In genomic region chr4:1746919-1747602, GRCh38 we compare ENCODE assay signal across 1 cellular context.
TF ChIP-seq lines count a peak whose summit lies in the region.

No MANE protein-coding gene starts in this region.

TF ChIP-seq in HepG2, 621 proteins besides CTCF, POLR2A, EP300 and RAD21 (continued from another document and continues in another):
- TF ChIP-seq, protein P1, sequence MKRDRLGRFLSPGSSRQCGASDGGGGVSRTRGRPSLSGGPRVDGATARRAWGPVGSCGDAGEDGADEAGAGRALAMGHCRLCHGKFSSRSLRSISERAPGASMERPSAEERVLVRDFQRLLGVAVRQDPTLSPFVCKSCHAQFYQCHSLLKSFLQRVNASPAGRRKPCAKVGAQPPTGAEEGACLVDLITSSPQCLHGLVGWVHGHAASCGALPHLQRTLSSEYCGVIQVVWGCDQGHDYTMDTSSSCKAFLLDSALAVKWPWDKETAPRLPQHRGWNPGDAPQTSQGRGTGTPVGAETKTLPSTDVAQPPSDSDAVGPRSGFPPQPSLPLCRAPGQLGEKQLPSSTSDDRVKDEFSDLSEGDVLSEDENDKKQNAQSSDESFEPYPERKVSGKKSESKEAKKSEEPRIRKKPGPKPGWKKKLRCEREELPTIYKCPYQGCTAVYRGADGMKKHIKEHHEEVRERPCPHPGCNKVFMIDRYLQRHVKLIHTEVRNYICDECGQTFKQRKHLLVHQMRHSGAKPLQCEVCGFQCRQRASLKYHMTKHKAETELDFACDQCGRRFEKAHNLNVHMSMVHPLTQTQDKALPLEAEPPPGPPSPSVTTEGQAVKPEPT (CRISPR knock-in tag; IDR thresholded peaks at IDR 0.05; ENCODE audit: low read depth), result peak; percentile 67; the same call in 1 of the 2 replicates
- TF ChIP-seq ZNF546 (CRISPR knock-in tag; conservative IDR thresholded peaks at IDR 0.05) (peak; percentile 60), ZNF333 (CRISPR knock-in tag; IDR thresholded peaks at IDR 0.05; ENCODE audit: borderline replicate concordance) (peak; percentile 99; the same call in 1 of the 2 replicates), ZSCAN12 (CRISPR knock-in tag; IDR thresholded peaks at IDR 0.05) (peak; percentile 90), SP1 (IDR thresholded peaks at IDR 0.05) (no peak), SP1 (CRISPR knock-in tag; IDR thresholded peaks at IDR 0.05) (no peak), ATAD3A (CRISPR knock-in tag; IDR thresholded peaks at IDR 0.05) (no peak), ZNF234 (CRISPR knock-in tag; conservative IDR thresholded peaks at IDR 0.05) (no peak), ZNF230 (CRISPR knock-in tag; IDR thresholded peaks at IDR 0.05) (peak; percentile 45), CBX1 (IDR thresholded peaks at IDR 0.05; ENCODE audit: low read depth) (peak; percentile 28), ZNF687 (CRISPR knock-in tag; IDR thresholded peaks at IDR 0.05) (peak; percentile 95), FOXA3 (CRISPR knock-in tag; IDR thresholded peaks at IDR 0.05) (peak; percentile 85), RFX5 (IDR thresholded peaks at IDR 0.05; ENCODE audit: low read depth, low read length) (no peak), CCAR2 (optimal IDR thresholded peaks at IDR 0.05; ENCODE audit: low read depth, low read length) (no peak), ZNF207 (IDR thresholded peaks at IDR 0.05; ENCODE audit: borderline replicate concordance) (no peak), ZNF530 (CRISPR knock-in tag; IDR thresholded peaks at IDR 0.05; ENCODE audit: low read depth) (no peak), MAFG (CRISPR knock-in tag; IDR thresholded peaks at IDR 0.05) (no peak), HIC2 (CRISPR knock-in tag; IDR thresholded peaks at IDR 0.05; ENCODE audit: low read depth) (peak; percentile 99), ZNF878 (CRISPR knock-in tag; IDR thresholded peaks at IDR 0.05) (0 out of 2 replicates have a peak, but pooled peaks have one; percentile 59), FOXJ3 (CRISPR knock-in tag; IDR thresholded peaks at IDR 0.05; ENCODE audit: borderline replicate concordance) (peak; percentile 93), TFE3 (CRISPR knock-in tag; IDR thresholded peaks at IDR 0.05) (peak; percentile 15; the same call in 1 of the 2 replicates), ZNF468 (CRISPR knock-in tag; IDR thresholded peaks at IDR 0.05) (no peak), NR2F6 (IDR thresholded peaks at IDR 0.05) (peak; percentile 67), NR2F6 (CRISPR knock-in tag; IDR thresholded peaks at IDR 0.05) (peak; percentile 82), MTF2 (CRISPR knock-in tag; IDR thresholded peaks at IDR 0.05; ENCODE audit: borderline replicate concordance) (no peak), NFATC3 (CRISPR knock-in tag; IDR thresholded peaks at IDR 0.05) (no peak), SMARCC2 (IDR thresholded peaks at IDR 0.05) (no peak), MAZ (IDR thresholded peaks at IDR 0.05; ENCODE audit: borderline replicate concordance, low read depth, low read length) (no peak), MAZ (CRISPR knock-in tag; IDR thresholded peaks at IDR 0.05; ENCODE audit: low read depth) (peak; percentile 82; the same call in 1 of the 2 replicates), E2F5 (CRISPR knock-in tag; conservative IDR thresholded peaks at IDR 0.05) (no peak), AGO1 (IDR thresholded peaks at IDR 0.05; ENCODE audit: low read depth, low read length, poor library complexity, severe bottlenecking) (peak; percentile 64), SIN3B (IDR thresholded peaks at IDR 0.05; ENCODE audit: low read length) (no peak)
- TF ChIP-seq, protein P2, sequence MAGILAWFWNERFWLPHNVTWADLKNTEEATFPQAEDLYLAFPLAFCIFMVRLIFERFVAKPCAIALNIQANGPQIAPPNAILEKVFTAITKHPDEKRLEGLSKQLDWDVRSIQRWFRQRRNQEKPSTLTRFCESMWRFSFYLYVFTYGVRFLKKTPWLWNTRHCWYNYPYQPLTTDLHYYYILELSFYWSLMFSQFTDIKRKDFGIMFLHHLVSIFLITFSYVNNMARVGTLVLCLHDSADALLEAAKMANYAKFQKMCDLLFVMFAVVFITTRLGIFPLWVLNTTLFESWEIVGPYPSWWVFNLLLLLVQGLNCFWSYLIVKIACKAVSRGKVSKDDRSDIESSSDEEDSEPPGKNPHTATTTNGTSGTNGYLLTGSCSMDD (CRISPR knock-in tag; IDR thresholded peaks at IDR 0.05), result 0 out of 2 replicates have a peak, but pooled peaks have one; percentile 54
- TF ChIP-seq, protein P3, sequence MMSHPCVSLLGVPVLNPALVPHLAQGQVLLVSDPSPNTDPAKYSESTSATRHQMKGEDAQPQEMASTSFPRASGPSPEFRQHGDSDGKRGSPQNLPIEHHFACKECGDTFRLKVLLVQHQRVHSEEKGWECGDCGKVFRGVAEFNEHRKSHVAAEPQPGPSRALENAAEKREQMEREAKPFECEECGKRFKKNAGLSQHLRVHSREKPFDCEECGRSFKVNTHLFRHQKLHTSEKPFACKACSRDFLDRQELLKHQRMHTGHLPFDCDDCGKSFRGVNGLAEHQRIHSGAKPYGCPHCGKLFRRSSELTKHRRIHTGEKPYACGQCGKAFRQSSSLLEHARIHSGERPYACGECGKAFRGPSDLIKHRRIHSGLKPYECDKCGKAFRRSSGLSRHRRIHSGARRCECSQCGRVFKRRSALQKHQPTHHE (CRISPR knock-in tag; IDR thresholded peaks at IDR 0.05; ENCODE audit: borderline replicate concordance), result 0 out of 2 replicates have a peak, but pooled peaks have one; percentile 16
- TF ChIP-seq, protein P4, sequence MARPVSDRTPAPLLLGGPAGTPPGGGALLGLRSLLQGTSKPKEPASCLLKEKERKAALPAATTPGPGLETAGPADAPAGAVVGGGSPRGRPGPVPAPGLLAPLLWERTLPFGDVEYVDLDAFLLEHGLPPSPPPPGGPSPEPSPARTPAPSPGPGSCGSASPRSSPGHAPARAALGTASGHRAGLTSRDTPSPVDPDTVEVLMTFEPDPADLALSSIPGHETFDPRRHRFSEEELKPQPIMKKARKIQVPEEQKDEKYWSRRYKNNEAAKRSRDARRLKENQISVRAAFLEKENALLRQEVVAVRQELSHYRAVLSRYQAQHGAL (CRISPR knock-in tag; IDR thresholded peaks at IDR 0.05; ENCODE audit: not compliant biosample characterization), result peak; percentile 81
- TF ChIP-seq, protein P5, sequence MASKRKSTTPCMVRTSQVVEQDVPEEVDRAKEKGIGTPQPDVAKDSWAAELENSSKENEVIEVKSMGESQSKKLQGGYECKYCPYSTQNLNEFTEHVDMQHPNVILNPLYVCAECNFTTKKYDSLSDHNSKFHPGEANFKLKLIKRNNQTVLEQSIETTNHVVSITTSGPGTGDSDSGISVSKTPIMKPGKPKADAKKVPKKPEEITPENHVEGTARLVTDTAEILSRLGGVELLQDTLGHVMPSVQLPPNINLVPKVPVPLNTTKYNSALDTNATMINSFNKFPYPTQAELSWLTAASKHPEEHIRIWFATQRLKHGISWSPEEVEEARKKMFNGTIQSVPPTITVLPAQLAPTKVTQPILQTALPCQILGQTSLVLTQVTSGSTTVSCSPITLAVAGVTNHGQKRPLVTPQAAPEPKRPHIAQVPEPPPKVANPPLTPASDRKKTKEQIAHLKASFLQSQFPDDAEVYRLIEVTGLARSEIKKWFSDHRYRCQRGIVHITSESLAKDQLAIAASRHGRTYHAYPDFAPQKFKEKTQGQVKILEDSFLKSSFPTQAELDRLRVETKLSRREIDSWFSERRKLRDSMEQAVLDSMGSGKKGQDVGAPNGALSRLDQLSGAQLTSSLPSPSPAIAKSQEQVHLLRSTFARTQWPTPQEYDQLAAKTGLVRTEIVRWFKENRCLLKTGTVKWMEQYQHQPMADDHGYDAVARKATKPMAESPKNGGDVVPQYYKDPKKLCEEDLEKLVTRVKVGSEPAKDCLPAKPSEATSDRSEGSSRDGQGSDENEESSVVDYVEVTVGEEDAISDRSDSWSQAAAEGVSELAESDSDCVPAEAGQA (IDR thresholded peaks at IDR 0.05; ENCODE audit: low read depth), result 0 out of 2 replicates have a peak, but pooled peaks have one; percentile 15
- TF ChIP-seq, protein P5 (CRISPR knock-in tag; IDR thresholded peaks at IDR 0.05; ENCODE audit: borderline replicate concordance), result no peak
- TF ChIP-seq, protein P6, sequence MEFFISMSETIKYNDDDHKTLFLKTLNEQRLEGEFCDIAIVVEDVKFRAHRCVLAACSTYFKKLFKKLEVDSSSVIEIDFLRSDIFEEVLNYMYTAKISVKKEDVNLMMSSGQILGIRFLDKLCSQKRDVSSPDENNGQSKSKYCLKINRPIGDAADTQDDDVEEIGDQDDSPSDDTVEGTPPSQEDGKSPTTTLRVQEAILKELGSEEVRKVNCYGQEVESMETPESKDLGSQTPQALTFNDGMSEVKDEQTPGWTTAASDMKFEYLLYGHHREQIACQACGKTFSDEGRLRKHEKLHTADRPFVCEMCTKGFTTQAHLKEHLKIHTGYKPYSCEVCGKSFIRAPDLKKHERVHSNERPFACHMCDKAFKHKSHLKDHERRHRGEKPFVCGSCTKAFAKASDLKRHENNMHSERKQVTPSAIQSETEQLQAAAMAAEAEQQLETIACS (CRISPR knock-in tag; IDR thresholded peaks at IDR 0.05), result 0 out of 2 replicates have a peak, but pooled peaks have one; percentile 56
